11 cellular contexts compared by ENCODE assay signal in the genomic region with DNA sequence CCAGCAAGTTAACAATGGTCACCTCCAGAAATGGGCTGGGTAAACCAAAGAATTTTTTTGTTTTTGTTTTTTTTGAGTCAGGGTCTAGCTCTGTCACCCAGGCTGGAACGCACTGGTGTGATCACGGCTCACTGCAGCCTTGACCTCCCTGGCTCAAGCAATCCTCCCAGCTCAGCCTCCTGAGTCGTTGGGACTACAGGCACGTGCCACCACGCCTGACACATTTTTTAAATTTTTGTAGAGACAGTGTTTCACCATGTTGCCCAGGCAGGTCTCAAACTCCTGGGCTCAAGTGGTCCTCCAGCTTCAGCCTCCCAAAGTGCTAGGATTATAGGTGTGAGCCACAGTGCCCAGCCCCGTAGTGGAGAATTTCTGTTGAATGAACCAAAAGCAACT. TPM values are rescaled to one million over a fixed set of nuclear protein-coding genes. Genes with fewer than 3 reads are reported as not detected.
A peak's percentile ranks its signal among the peaks of the same experiment; 100 is the strongest.
DNase-seq lines count a peak whose midpoint lies in the region; ATAC-seq and TF ChIP-seq lines count a peak whose summit lies in the region.
"Had no signal": no experiment of that assay in that cellular context is flagged by ENCODE, and none has a peak within 500 bp of the region (broad histone marks: within the 10 kb centered on the region; RNA-seq: fewer than 3 reads in every experiment).

No MANE protein-coding gene starts in this region.

- peak overlapping the region; percentile 86 for H3K4me2 ChIP-seq in fibroblast of lung (ENCODE audit: extremely low read depth, insufficient read depth, low read length)

- H3K27me3 Mint-ChIP-seq in natural killer cell (ENCODE audit: low read depth in 2 of 2) (no peaks in the 10 kb centered on the region), T-cell (no peaks in the 10 kb centered on the region), type B pancreatic cell (no peaks in the 10 kb centered on the region)
- H3K27me3 Mint-ChIP-seq in natural killer cell treated with Interleukin-12 subunit alpha and Interleukin-12 subunit beta and Interleukin-15 and Interleukin-18, amount 100 ng/mL, for 72 hours, result no peaks in the 10 kb centered on the region

- intact Hi-C loops in natural killer cell (cut with micrococcal nuclease), result no loop called here
- intact Hi-C loops in thyroid gland (cut with DNase I), result no loop called here
- intact Hi-C loops in colonic mucosa (cut with DNase I), result no loop called here

- H3K9me3 ChIP-seq in fibroblast of lung (ENCODE audit: control insufficient read depth, insufficient read depth, low read depth, low read length) (no peaks in the 10 kb centered on the region), thyroid gland (no peaks in the 10 kb centered on the region), colonic mucosa (no peaks in the 10 kb centered on the region)

- no peak overlapping the region for H3K9ac ChIP-seq in fibroblast of lung (ENCODE audit: insufficient read depth, low read length)
- H3K9ac ChIP-seq in colonic mucosa (ENCODE audit: low read depth in 2 of 2, low read length in 2 of 2), result peak overlapping the region in 1 of 2 donors; percentile 74

- H3K36me3 Mint-ChIP-seq in natural killer cell, result no peaks in the 10 kb centered on the region
- H3K36me3 Mint-ChIP-seq in natural killer cell treated with Interleukin-12 subunit alpha and Interleukin-12 subunit beta and Interleukin-15 and Interleukin-18, amount 100 ng/mL, for 72 hours, result no peaks in the 10 kb centered on the region
- no peaks in the 10 kb centered on the region for H3K36me3 Mint-ChIP-seq in T-cell
- peaks cover 3% of the 10 kb centered on the region for H3K36me3 Mint-ChIP-seq in type B pancreatic cell

- peak overlapping the region; percentile 89 for H3K4me3 Mint-ChIP-seq in natural killer cell
- no peak overlapping the region for H3K4me3 Mint-ChIP-seq in natural killer cell treated with Interleukin-12 subunit alpha and Interleukin-12 subunit beta and Interleukin-15 and Interleukin-18, amount 100 ng/mL, for 72 hours
- H3K4me3 Mint-ChIP-seq in T-cell, result peak overlapping the region; percentile 75 to 82 (median 81)
- H3K4me3 Mint-ChIP-seq in type B pancreatic cell, result peak overlapping the region; percentile 94

- H3K36me3 ChIP-seq in fibroblast of lung (ENCODE audit: control insufficient read depth, insufficient read depth, low read length) (peaks cover 15% of the 10 kb centered on the region), thyroid gland (peaks cover 18 to 26% of the 10 kb centered on the region in 2 donors), colonic mucosa (no peaks in the 10 kb centered on the region)

- H3K79me2 ChIP-seq in fibroblast of lung (ENCODE audit: control insufficient read depth, insufficient read depth, low read length), result peaks cover 19% of the 10 kb centered on the region

- no peaks in the 10 kb centered on the region for H3K9me3 Mint-ChIP-seq in natural killer cell
- H3K9me3 Mint-ChIP-seq in natural killer cell treated with Interleukin-12 subunit alpha and Interleukin-12 subunit beta and Interleukin-15 and Interleukin-18, amount 100 ng/mL, for 72 hours, result no peaks in the 10 kb centered on the region
- no peaks in the 10 kb centered on the region for H3K9me3 Mint-ChIP-seq in T-cell
- H3K9me3 Mint-ChIP-seq in type B pancreatic cell, result no peaks in the 10 kb centered on the region

- H3K4me1 ChIP-seq in fibroblast of lung (ENCODE audit: control insufficient read depth, extremely low read depth, insufficient read depth, low read length) (peaks cover 2% of the 10 kb centered on the region), thyroid gland (peaks cover 14 to 28% of the 10 kb centered on the region in 2 donors), colonic mucosa (peaks cover 13% of the 10 kb centered on the region)

- CTCF ChIA-PET in T-cell (lab: Charles Lee), result no interaction called here

- H3K27ac Mint-ChIP-seq in natural killer cell (peak overlapping the region in 1 of 2 donors; percentile 88), T-cell (peak overlapping the region; percentile 16 to 23), type B pancreatic cell (peak overlapping the region; percentile 95)
- no peak overlapping the region for H3K27ac Mint-ChIP-seq in natural killer cell treated with Interleukin-12 subunit alpha and Interleukin-12 subunit beta and Interleukin-15 and Interleukin-18, amount 100 ng/mL, for 72 hours

- no peaks in the 10 kb centered on the region for H3K27me3 ChIP-seq in fibroblast of lung (ENCODE audit: control insufficient read depth, insufficient read depth, low read length)
- H3K27me3 ChIP-seq in thyroid gland, result no peaks in the 10 kb centered on the region
- no peaks in the 10 kb centered on the region for H3K27me3 ChIP-seq in colonic mucosa

- TF ChIP-seq POLR2A in thyroid gland (IDR thresholded peaks at IDR 0.05), result no peak

- POLR2A ChIA-PET in T-cell (lab: Charles Lee), result no interaction called here

- no peaks in the 10 kb centered on the region for H4K20me1 ChIP-seq in fibroblast of lung (ENCODE audit: control insufficient read depth, extremely low read depth, insufficient read depth, low read length)

- H3K27ac ChIP-seq in fibroblast of lung (ENCODE audit: insufficient read depth, low read length) (no peak overlapping the region), thyroid gland (no peak overlapping the region), colonic mucosa (no peak overlapping the region)

- no peak for DNase-seq in natural killer cell
- no peak for DNase-seq in natural killer cell treated with Interleukin-12 subunit alpha and Interleukin-12 subunit beta and Interleukin-15 and Interleukin-18, amount 100 ng/mL, for 72 hours (ENCODE audit: low spot score)
- DNase-seq in T-cell, result no peak
- DNase-seq in fibroblast of lung (ENCODE audit: low read depth in 2 of 2), result no peak
- DNase-seq in type B pancreatic cell (ENCODE audit: extremely low spot score, unreplicated experiment), result no peak
- DNase-seq in thyroid gland, result no peak
- DNase-seq in colonic mucosa, result no peak
- DNase-seq: activated CD4-positive, alpha-beta T cell treated with anti-CD3 and anti-CD28 coated beads for 4 hours; NCI-H2107 had no signal

- H3K4me1 Mint-ChIP-seq in natural killer cell (peaks cover 10 to 22% of the 10 kb centered on the region in 2 donors), T-cell (peaks cover 10 to 40% (median 31%) of the 10 kb centered on the region in 3 donors), type B pancreatic cell (ENCODE audit: unreplicated experiment) (peaks cover 14% of the 10 kb centered on the region)
- H3K4me1 Mint-ChIP-seq in natural killer cell treated with Interleukin-12 subunit alpha and Interleukin-12 subunit beta and Interleukin-15 and Interleukin-18, amount 100 ng/mL, for 72 hours (ENCODE audit: low read depth in 2 of 2), result peaks cover 14 to 15% of the 10 kb centered on the region in 2 donors

- 81 to 86% methylated on average over 6 of the region's 6 CpGs for WGBS in thyroid gland, 2 donors

- H3K4me3 ChIP-seq in fibroblast of lung (replicated peaks in 1 of 4; ENCODE audit: control extremely low read depth in 1 of 4, insufficient read depth in 1 of 4, low read depth in 3 of 4, low read length in 4 of 4) (no peak overlapping the region), thyroid gland (replicated peaks in 1 of 3) (no peak overlapping the region), colonic mucosa (no peak overlapping the region)

- no peak overlapping the region for H2AFZ ChIP-seq in fibroblast of lung (ENCODE audit: low read length)

- ATAC-seq in natural killer cell, result no peak
- no peak for ATAC-seq in natural killer cell treated with Interleukin-12 subunit alpha and Interleukin-12 subunit beta and Interleukin-15 and Interleukin-18, amount 100 ng/mL, for 72 hours
- no peak for ATAC-seq in T-cell (replicated peaks in 1 of 4)
- ATAC-seq in HG03039 (IDR thresholded peaks at IDR 0.05; ENCODE audit: unreplicated experiment), result no peak
- ATAC-seq: right cardiac atrium had no signal

- TF ChIP-seq CTCF in natural killer cell (IDR thresholded peaks at IDR 0.05) (no peak), fibroblast of lung (conservative IDR thresholded peaks at IDR 0.05 in 1 of 2, IDR thresholded peaks at IDR 0.05 in 1 of 2; ENCODE audit: low read depth in 1 of 2, low read length in 2 of 2) (no peak), type B pancreatic cell (conservative IDR thresholded peaks at IDR 0.05) (no peak), thyroid gland (IDR thresholded peaks at IDR 0.05) (no peak), colonic mucosa (IDR thresholded peaks at IDR 0.05) (no peak)

RNA-seq across cellular contexts. Expression of gene SPSB3, which starts 1.7 kb away (rescaled TPM):
- total RNA-seq in natural killer cell, result 100 to 1,000 TPM; 100 to 122 (median 110) TPM
- 10 to 100 TPM; 26.9 to 30.1 TPM for total RNA-seq in natural killer cell treated with Interleukin-12 subunit alpha and Interleukin-12 subunit beta and Interleukin-15 and Interleukin-18, amount 100 ng/mL, for 72 hours
- 100 to 1,000 TPM in 3 of 5 donors, 10 to 100 TPM in 2; 67.3 to 162 (median 139) TPM for total RNA-seq in T-cell
- total RNA-seq in fibroblast of lung, result 30.6 and 32.7 TPM in 2 replicates
- polyA plus RNA-seq in fibroblast of lung, result 7.7 and 9.6 TPM in 2 replicates
- polyA plus RNA-seq in fibroblast of lung (2012), result 12.5 and 13.8 TPM in 2 replicates
- polyA minus RNA-seq in fibroblast of lung (ENCODE audit: low replicate concordance), result 7.9 and 12.9 TPM in 2 replicates
- total RNA-seq in type B pancreatic cell (ENCODE audit: low replicate concordance), result 51.2 and 71.3 TPM in 2 replicates
- 10 to 100 TPM; 52.2 to 87.3 (median 68.5) TPM for total RNA-seq in thyroid gland
- 10 to 100 TPM; 32.7 to 35.9 TPM for total RNA-seq in colonic mucosa

RNA-seq across cellular contexts. Expression of gene NUBP2, which starts 2.1 kb away (rescaled TPM):
- total RNA-seq in natural killer cell (10 to 100 TPM; 39.5 to 51.9 (median 49.4) TPM), T-cell (10 to 100 TPM; 41.2 to 77.0 (median 74.3) TPM), fibroblast of lung (43.6 and 49.3 TPM in 2 replicates), type B pancreatic cell (ENCODE audit: low replicate concordance) (54.5 and 66.6 TPM in 2 replicates), thyroid gland (100 to 1,000 TPM in 3 of 4 donors, 10 to 100 TPM in 1; 47.3 to 122 (median 106) TPM), colonic mucosa (10 to 100 TPM; 30.0 to 72.8 TPM)
- 10 to 100 TPM; 47.9 to 81.8 TPM for total RNA-seq in natural killer cell treated with Interleukin-12 subunit alpha and Interleukin-12 subunit beta and Interleukin-15 and Interleukin-18, amount 100 ng/mL, for 72 hours
- 13.5 and 18.1 TPM in 2 replicates for polyA plus RNA-seq in fibroblast of lung
- 29.5 and 48.9 TPM in 2 replicates for polyA plus RNA-seq in fibroblast of lung (2012)
- 7.8 and 12.7 TPM in 2 replicates for polyA minus RNA-seq in fibroblast of lung (ENCODE audit: low replicate concordance)

RNA-seq across cellular contexts. Expression of gene MRPS34, which starts 7.7 kb away (rescaled TPM):
- total RNA-seq in natural killer cell, result 10 to 100 TPM; 26.5 to 42.0 (median 41.4) TPM
- total RNA-seq in natural killer cell treated with Interleukin-12 subunit alpha and Interleukin-12 subunit beta and Interleukin-15 and Interleukin-18, amount 100 ng/mL, for 72 hours, result 100 to 1,000 TPM in 1 of 2 donors, 10 to 100 TPM in 1; 98.1 to 192 TPM
- 10 to 100 TPM; 37.5 to 91.2 (median 77.9) TPM for total RNA-seq in T-cell
- total RNA-seq in fibroblast of lung, result 58.6 and 74.3 TPM in 2 replicates
- polyA plus RNA-seq in fibroblast of lung, result 40.1 and 61.5 TPM in 2 replicates
- polyA plus RNA-seq in fibroblast of lung (2012), result 66.5 and 115 TPM in 2 replicates
- 18.0 and 27.9 TPM in 2 replicates for polyA minus RNA-seq in fibroblast of lung (ENCODE audit: low replicate concordance)
- total RNA-seq in type B pancreatic cell (ENCODE audit: low replicate concordance), result 95.5 and 97.9 TPM in 2 replicates
- total RNA-seq in thyroid gland, result 100 to 1,000 TPM in 1 of 4 donors, 10 to 100 TPM in 3; 67.3 to 146 (median 98.1) TPM
- total RNA-seq in colonic mucosa, result 100 to 1,000 TPM; 106 to 227 TPM

RNA-seq across cellular contexts. Expression of gene EME2, which starts 8.1 kb away (rescaled TPM):
- total RNA-seq in natural killer cell, result 10 to 100 TPM; 30.0 to 33.8 (median 30.1) TPM
- 10 to 100 TPM; 34.8 to 55.0 TPM for total RNA-seq in natural killer cell treated with Interleukin-12 subunit alpha and Interleukin-12 subunit beta and Interleukin-15 and Interleukin-18, amount 100 ng/mL, for 72 hours
- 10 to 100 TPM; 23.0 to 50.6 (median 34.5) TPM for total RNA-seq in T-cell
- total RNA-seq in fibroblast of lung, result 5.4 and 8.3 TPM in 2 replicates
- polyA plus RNA-seq in fibroblast of lung, result 2.2 and 2.7 TPM in 2 replicates
- 2.6 and 3.9 TPM in 2 replicates for polyA plus RNA-seq in fibroblast of lung (2012)
- 2.0 and 4.0 TPM in 2 replicates for polyA minus RNA-seq in fibroblast of lung (ENCODE audit: low replicate concordance)
- total RNA-seq in type B pancreatic cell (ENCODE audit: low replicate concordance), result 26.9 and 35.9 TPM in 2 replicates
- total RNA-seq in thyroid gland, result 10 to 100 TPM; 12.8 to 31.8 (median 22.0) TPM
- 10 to 100 TPM; 16.7 to 30.6 TPM for total RNA-seq in colonic mucosa

RNA-seq across cellular contexts. Expression of gene NME3, which starts 9.3 kb away (rescaled TPM):
- total RNA-seq in natural killer cell, result 10 to 100 TPM; 40.6 to 50.3 (median 46.2) TPM
- 10 to 100 TPM; 37.4 to 46.4 TPM for total RNA-seq in natural killer cell treated with Interleukin-12 subunit alpha and Interleukin-12 subunit beta and Interleukin-15 and Interleukin-18, amount 100 ng/mL, for 72 hours
- total RNA-seq in T-cell, result 10 to 100 TPM; 45.1 to 95.9 (median 87.5) TPM
- 61.9 and 69.7 TPM in 2 replicates for total RNA-seq in fibroblast of lung
- polyA plus RNA-seq in fibroblast of lung, result 8.7 and 9.9 TPM in 2 replicates
- polyA plus RNA-seq in fibroblast of lung (2012), result 31.5 and 38.8 TPM in 2 replicates
- polyA minus RNA-seq in fibroblast of lung (ENCODE audit: low replicate concordance), result 2.4 and 3.9 TPM in 2 replicates
- total RNA-seq in type B pancreatic cell (ENCODE audit: low replicate concordance), result 54.0 and 55.9 TPM in 2 replicates
- 100 to 1,000 TPM in 2 of 4 donors, 10 to 100 TPM in 2; 43.7 to 173 (median 103) TPM for total RNA-seq in thyroid gland
- total RNA-seq in colonic mucosa, result 10 to 100 TPM; 61.3 to 79.7 TPM

Comparison
In these comparisons a context has a peak if more than half of its experiments do, and no peak if none do; other contexts are left out.
1. H3K27ac Mint-ChIP-seq: peak in T-cell (2 of 2) and type B pancreatic cell (single experiment); none in natural killer cell treated with Interleukin-12 subunit alpha and Interleukin-12 subunit beta and Interleukin-15 and Interleukin-18, amount 100 ng/mL, for 72 hours (0 of 2).